17 cellular contexts compared by ENCODE assay signal in the genomic region with DNA sequence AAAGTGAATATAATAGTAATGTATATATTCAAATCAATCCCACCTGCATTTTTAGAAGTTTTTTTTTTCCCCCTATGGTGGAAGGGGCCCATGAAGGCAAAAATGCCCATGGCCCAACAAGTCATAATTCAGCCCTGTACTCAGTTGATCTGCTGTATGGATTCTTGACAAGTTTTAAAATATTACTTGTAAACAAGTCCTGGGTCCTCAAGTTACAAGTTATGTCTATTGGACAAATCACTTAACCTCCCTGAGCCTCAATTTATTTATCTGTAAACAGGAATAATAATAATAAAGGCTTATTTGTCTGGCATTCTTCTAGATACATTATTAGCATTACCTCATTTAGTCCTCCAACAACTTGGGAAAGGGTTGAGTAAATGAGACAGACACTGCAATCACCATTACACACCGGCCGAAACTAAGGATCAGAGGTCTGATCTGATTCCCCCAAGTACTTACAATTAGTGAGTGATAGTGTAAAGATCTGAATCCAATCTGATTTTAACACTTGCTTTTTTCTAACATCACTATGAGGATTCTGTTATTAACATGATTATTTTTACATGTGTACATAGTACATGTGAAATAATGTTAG.
"Had no signal": no experiment of that assay in that cellular context is flagged by ENCODE, and none has a peak within 500 bp of the region (broad histone marks: within the 10 kb centered on the region; RNA-seq: fewer than 3 reads in every experiment).

No MANE protein-coding gene starts in this region.

- H3K27me3 ChIP-seq: adrenal gland, body of pancreas, foreskin keratinocyte, right lobe of liver had no signal

- H3K36me3 ChIP-seq: adrenal gland, right lobe of liver, WERI-Rb-1 had no signal

- H3K4me1 ChIP-seq: adrenal gland, foreskin keratinocyte, psoas muscle, right lobe of liver had no signal

- ATAC-seq: activated CD8-positive, alpha-beta memory T cell treated with anti-CD3 and anti-CD28 coated beads, Interleukin-2, amount 10 ng/mL, durations not matched to agents 7 days and 5 days; psoas muscle; right lobe of liver had no signal

- H3K4me3 ChIP-seq: adrenal gland, body of pancreas, psoas muscle, right lobe of liver had no signal

- H3K27ac ChIP-seq: adrenal gland, foreskin keratinocyte, psoas muscle, right lobe of liver, WERI-Rb-1 had no signal

- H3K9me3 ChIP-seq: adrenal gland, body of pancreas, psoas muscle, right lobe of liver had no signal

- DNase-seq: activated CD4-positive, alpha-beta memory T cell treated with anti-CD3 and anti-CD28 coated beads for 36 hours; activated CD8-positive, alpha-beta memory T cell treated with anti-CD3 and anti-CD28 coated beads, Interleukin-2, amount 10 ng/mL, durations not matched to agents 7 days and 5 days; activated naive CD4-positive, alpha-beta T cell treated with anti-CD3 and anti-CD28 coated beads, Interleukin-2, amount 50 U/mL, for 16 hours; activated T-cell treated with anti-CD3 and anti-CD28 coated beads, Interleukin-2, amount 50 U/mL, for 1 hour; central memory CD4-positive, alpha-beta T cell; cortex of kidney; effector CD4-positive, alpha-beta T cell; islet precursor cell; mesendoderm; right lobe of liver; stimulated activated CD4-positive, alpha-beta T cell treated with anti-CD3 and anti-CD28 coated beads, Interleukin-1b, Interleukin-23, amount 100 ng/mL, for 48 hours; T-helper 1 cell; WERI-Rb-1 had no signal
